In the genomic region with DNA sequence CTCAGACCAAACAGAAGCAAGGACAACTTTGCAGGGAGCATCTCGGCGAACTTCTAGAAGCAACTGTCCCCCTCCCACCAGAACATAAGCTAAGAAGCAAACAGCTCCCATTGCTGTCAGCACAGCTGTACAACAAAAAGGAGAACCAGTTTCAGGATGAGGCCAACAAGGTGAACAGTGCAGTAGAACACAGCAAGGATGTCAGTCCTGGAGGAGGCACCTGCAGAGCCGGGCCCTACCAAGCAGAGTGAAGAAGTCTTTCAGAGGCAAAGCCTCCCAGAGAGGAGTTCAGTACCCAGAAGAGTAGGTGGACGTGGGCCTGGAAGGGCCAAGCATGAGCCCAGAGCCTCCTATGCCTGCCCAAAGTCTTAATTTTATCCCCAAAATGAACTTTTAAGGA, we compare ENCODE assay signal across 8 cellular contexts. TPM values are rescaled to one million over a fixed set of nuclear protein-coding genes. Genes with fewer than 3 reads are reported as not detected.
DNase-seq lines count a peak whose midpoint lies in the region; ATAC-seq and TF ChIP-seq lines count a peak whose summit lies in the region.

No MANE protein-coding gene starts in this region.

- WGBS in heart left ventricle, 4 donors, result 90 to 98% (median 91%) methylated on average over 4 of the region's 4 CpGs
- WGBS in hepatocyte (ENCODE audit: low lambda C conversion rate, missing lambda C conversion rate), result 82% methylated on average over 4 of the region's 4 CpGs

- H3K27ac ChIP-seq in heart left ventricle (no peak overlapping the region), SJSA1 (no peak overlapping the region), hepatocyte (no peak overlapping the region), thoracic aorta (no peak overlapping the region)

- no peaks in the 10 kb centered on the region for H4K20me1 ChIP-seq in hepatocyte (ENCODE audit: insufficient read depth, poor library complexity, severe bottlenecking)

- H3K4me1 ChIP-seq in heart left ventricle (peaks cover 0 to 23% (median 15%) of the 10 kb centered on the region in 12 donors), SJSA1 (replicated peaks) (peaks cover 26% of the 10 kb centered on the region), hepatocyte (ENCODE audit: insufficient read depth) (no peaks in the 10 kb centered on the region), thoracic aorta (ENCODE audit: control insufficient read depth in 1 of 2, low read depth in 2 of 2) (peaks cover 0 to 12% of the 10 kb centered on the region in 2 donors)

- peak overlapping the region; percentile 82 for H2AFZ ChIP-seq in hepatocyte

- no peaks in the 10 kb centered on the region for H3K9me2 ChIP-seq in hepatocyte (replicated peaks; ENCODE audit: insufficient read depth)

- intact Hi-C loops in heart left ventricle (cut with DNase I) (loop anchor here in 4 of 10 donors (2.0 to 5.0 kb wide), 2 partner anchors 41 to 45 kb away; a partner anchor contains a TSS), Right ventricle myocardium superior (cut with DNase I) (no loop called here)

- H3K27me3 ChIP-seq in heart left ventricle (no peaks in the 10 kb centered on the region), SJSA1 (replicated peaks) (no peaks in the 10 kb centered on the region), hepatocyte (no peaks in the 10 kb centered on the region), thoracic aorta (replicated peaks; ENCODE audit: insufficient read depth) (no peaks in the 10 kb centered on the region)

- H3K9me3 ChIP-seq in heart left ventricle, result no peaks in the 10 kb centered on the region
- H3K9me3 ChIP-seq in SJSA1 (replicated peaks), result no peaks in the 10 kb centered on the region
- no peaks in the 10 kb centered on the region for H3K9me3 ChIP-seq in hepatocyte (ENCODE audit: low read depth)
- H3K9me3 ChIP-seq in thoracic aorta, result no peaks in the 10 kb centered on the region

- H3K79me2 ChIP-seq in hepatocyte, result peaks cover 9% of the 10 kb centered on the region

- no peak for TF ChIP-seq CTCF in heart left ventricle (IDR thresholded peaks at IDR 0.05)
- TF ChIP-seq CTCF in hepatocyte (IDR thresholded peaks at IDR 0.05; ENCODE audit: poor library complexity), result no peak
- no peak for TF ChIP-seq CTCF in thoracic aorta (IDR thresholded peaks at IDR 0.05)

- no peak for ATAC-seq in heart left ventricle
- no peak for ATAC-seq in Right ventricle myocardium superior (ENCODE audit: poor library complexity)
- no peak for ATAC-seq in thoracic aorta (ENCODE audit: insufficient number of reproducible peaks, low FRiP score, low read depth)

- TF ChIP-seq POLR2A in heart left ventricle (IDR thresholded peaks at IDR 0.05), result no peak

- peak overlapping the region; percentile 95 for H3K4me2 ChIP-seq in hepatocyte

- H3K4me3 ChIP-seq in heart left ventricle, result peak overlapping the region in 7 of 12 donors; percentile 69 to 98 (median 90)
- H3K4me3 ChIP-seq in SJSA1, result peak overlapping the region; percentile 77
- H3K4me3 ChIP-seq in hepatocyte, result peak overlapping the region; percentile 63
- H3K4me3 ChIP-seq in thoracic aorta, result peak overlapping the region; percentile 99

- DNase-seq in heart left ventricle, result no peak
- DNase-seq in Right ventricle myocardium superior, result no peak
- no peak for DNase-seq in SJSA1 (ENCODE audit: low read depth in 1 of 2, low spot score in 2 of 2)
- DNase-seq in hepatocyte (ENCODE audit: low spot score), result no peak
- no peak for DNase-seq in thoracic aorta (ENCODE audit: low spot score)
- DNase-seq in NCI-H187 (lab: John Stamatoyannopoulos, UW), result no peak
- DNase-seq in G401 (ENCODE audit: low spot score), result no peak
- DNase-seq in NOMO-1 treated with DMSO at 0.1 percent for 48 hours (lab: John Stamatoyannopoulos, UW; ENCODE audit: unreplicated experiment), result no peak

- no peaks in the 10 kb centered on the region for H3K36me3 ChIP-seq in heart left ventricle
- H3K36me3 ChIP-seq in SJSA1, result peaks cover 23% of the 10 kb centered on the region
- no peaks in the 10 kb centered on the region for H3K36me3 ChIP-seq in hepatocyte (replicated peaks; ENCODE audit: insufficient read depth, low read depth)
- no peaks in the 10 kb centered on the region for H3K36me3 ChIP-seq in thoracic aorta

- in situ Hi-C loops in G401 (cut with HindIII; ENCODE audit: low sequenced_read_pairs), result no loop called here

RNA-seq across cellular contexts. Expression of a gene that starts 1.0 kb away (rescaled TPM):
- total RNA-seq in heart left ventricle (1 to 10 TPM in 8 of 9 donors, under 1 TPM in 1; 0.60 to 6.3 (median 1.8) TPM), Right ventricle myocardium superior (3.2 TPM), hepatocyte (3.0 and 8.8 TPM in 2 replicates), thoracic aorta (1 to 10 TPM; 3.1 to 3.5 TPM)
- polyA plus RNA-seq in heart left ventricle (1 to 10 TPM in 1 of 2 donors, under 1 TPM in 1; 0.84 to 1.2 TPM), hepatocyte (2.5 and 2.6 TPM in 2 replicates)
- 14.1 and 14.6 TPM in 2 replicates for total RNA-seq in SJSA1 (2014; rRNA removed; shearing (Covaris generic))
- total RNA-seq in G401 (2014; rRNA removed; shearing (Covaris generic)), result 14.7 and 20.7 TPM in 2 replicates

RNA-seq across cellular contexts. Expression of a gene that starts 2.0 kb away (rescaled TPM):
- total RNA-seq in heart left ventricle (100 to 1,000 TPM in 1 of 9 donors, 10 to 100 TPM in 8; 66.7 to 110 (median 74.7) TPM), Right ventricle myocardium superior (66.0 TPM), hepatocyte (46.7 and 55.5 TPM in 2 replicates), thoracic aorta (10 to 100 TPM; 28.9 to 40.3 TPM)
- polyA plus RNA-seq in heart left ventricle (100 to 1,000 TPM in 1 of 2 donors, 10 to 100 TPM in 1; 82.7 to 103 TPM), hepatocyte (84.9 and 86.9 TPM in 2 replicates)
- total RNA-seq in SJSA1 (2014; rRNA removed; shearing (Covaris generic)), result 140 and 159 TPM in 2 replicates
- total RNA-seq in G401 (2014; rRNA removed; shearing (Covaris generic)), result 83.2 and 91.9 TPM in 2 replicates

RNA-seq across cellular contexts. Expression of a gene that starts 40.2 kb away (rescaled TPM):
- total RNA-seq in heart left ventricle (1 to 10 TPM in 7 of 9 donors, under 1 TPM in 2; 0.67 to 3.0 (median 1.8) TPM), Right ventricle myocardium superior (0.35 TPM), hepatocyte (0.72 and 1.00 TPM in 2 replicates), thoracic aorta (1 to 10 TPM in 1 of 2 donors, under 1 TPM in 1; 0.27 to 1.2 TPM)
- polyA plus RNA-seq in heart left ventricle (under 1 TPM; 0.69 to 0.91 TPM), hepatocyte (1.4 and 3.0 TPM in 2 replicates)
- total RNA-seq in SJSA1 (2014; rRNA removed; shearing (Covaris generic)), result 0.63 and 1.7 TPM in 2 replicates
- total RNA-seq in G401 (2014; rRNA removed; shearing (Covaris generic)), result 1.1 TPM in 1 of 2 replicates, not detected in the other

RNA-seq across cellular contexts. Expression of a gene that starts 46.2 kb away (rescaled TPM):
- total RNA-seq in heart left ventricle (10 to 100 TPM; 16.4 to 29.1 (median 22.3) TPM), Right ventricle myocardium superior (23.8 TPM), hepatocyte (39.4 and 40.3 TPM in 2 replicates), thoracic aorta (10 to 100 TPM; 24.6 to 39.4 TPM)
- polyA plus RNA-seq in heart left ventricle (10 to 100 TPM; 23.0 to 28.7 TPM), hepatocyte (17.4 and 20.3 TPM in 2 replicates)
- total RNA-seq in SJSA1 (2014; rRNA removed; shearing (Covaris generic)), result 30.0 and 46.3 TPM in 2 replicates
- 17.5 and 24.9 TPM in 2 replicates for total RNA-seq in G401 (2014; rRNA removed; shearing (Covaris generic))
